In genomic region chr19:48332351-48332661, GRCh38 we compare ENCODE assay signal across 8 cellular contexts. TPM values are rescaled to one million over a fixed set of nuclear protein-coding genes. Genes with fewer than 3 reads are reported as not detected.
A peak's percentile ranks its signal among the peaks of the same experiment; 100 is the strongest.
DNase-seq lines count a peak whose midpoint lies in the region; ATAC-seq, FAIRE-seq and TF ChIP-seq lines count a peak whose summit lies in the region.

No MANE protein-coding gene starts in this region.

- TSS peak; percentile 12 for BruUV-seq in PC-3 (replicated peaks; lab: Mats Ljungman, UMichigan)

- no peak for TF ChIP-seq EP300 in ovary (IDR thresholded peaks at IDR 0.05)

- peak overlapping the region; percentile 49 for H2AFZ ChIP-seq in DND-41 (ENCODE audit: low read depth, low read length)
- H2AFZ ChIP-seq in PC-3 (ENCODE audit: low read length), result peak overlapping the region; percentile 36

- no peak for ATAC-seq in DND-41 (ENCODE audit: insufficient read depth, low read depth)
- ATAC-seq in PC-3, result no peak
- no peak for ATAC-seq in pancreas
- ATAC-seq in sciatic nerve, result no peak

- H3K9me3 ChIP-seq in DND-41 (ENCODE audit: insufficient read depth, low read length, severe bottlenecking), result no peaks in the 10 kb centered on the region
- no peaks in the 10 kb centered on the region for H3K9me3 ChIP-seq in PC-3 (ENCODE audit: low read length)
- no peaks in the 10 kb centered on the region for H3K9me3 ChIP-seq in pancreas
- no peaks in the 10 kb centered on the region for H3K9me3 ChIP-seq in ovary

- CTCF ChIA-PET in PC-3 (lab: Charles Lee), result interaction anchor here (0.5 to 2.6 kb wide), 8 partner anchors 9 to 372 kb away, joined by 3 to 38 read pairs (median 6); a partner anchor contains a TSS

- H3F3A ChIP-seq in PC-3 (ENCODE audit: low read length, unreplicated experiment), result no peaks in the 10 kb centered on the region

- peak overlapping the region; percentile 55 for H3K27ac ChIP-seq in DND-41 (ENCODE audit: low read length)
- H3K27ac ChIP-seq in PC-3 (ENCODE audit: low read length), result 0 out of 2 replicates have a peak overlapping the region, but pooled peaks have one; percentile 20
- H3K27ac ChIP-seq in pancreas, result peak overlapping the region; percentile 72 to 96 (median 92)
- H3K27ac ChIP-seq in ovary, result peak overlapping the region in 1 of 2 donors; percentile 79

- no peaks in the 10 kb centered on the region for H4K20me1 ChIP-seq in DND-41 (ENCODE audit: insufficient read depth, low read length)
- no peaks in the 10 kb centered on the region for H4K20me1 ChIP-seq in PC-3 (ENCODE audit: low read length)

- H3K36me3 ChIP-seq in DND-41 (ENCODE audit: insufficient read depth, low read length), result no peaks in the 10 kb centered on the region
- no peaks in the 10 kb centered on the region for H3K36me3 ChIP-seq in PC-3 (ENCODE audit: low read depth, low read length)
- H3K36me3 ChIP-seq in pancreas, result no peaks in the 10 kb centered on the region
- H3K36me3 ChIP-seq in ovary, result no peaks in the 10 kb centered on the region

- intact Hi-C loops in PC-3 (cut with micrococcal nuclease), result loop anchor here (2.0 kb wide), 1 partner anchor 66 kb away; no protein-coding TSS in a partner anchor
- intact Hi-C loops in pancreas (cut with DNase I), result no loop called here
- intact Hi-C loops in ovary (cut with DNase I), result no loop called here
- intact Hi-C loops in sciatic nerve (cut with DNase I), result no loop called here

- H3K4me1 ChIP-seq in DND-41 (ENCODE audit: insufficient read depth, low read length), result peaks cover 51% of the 10 kb centered on the region
- H3K4me1 ChIP-seq in PC-3 (ENCODE audit: insufficient read depth, low read length), result peaks cover 13% of the 10 kb centered on the region
- H3K4me1 ChIP-seq in pancreas, result peaks cover 0 to 24% (median 8%) of the 10 kb centered on the region in 3 donors
- peaks cover 8% of the 10 kb centered on the region for H3K4me1 ChIP-seq in ovary (ENCODE audit: insufficient read depth)

- FAIRE-seq in pancreas (lab: Jason Lieb, UNC), result no peak

- WGBS in pancreas, 2 donors, result 4 to 8% methylated on average over 6 of the region's 6 CpGs
- 26 to 40% (median 27%) methylated on average over 6 of the region's 6 CpGs for WGBS in ovary, 3 donors

- TF ChIP-seq CTCF in DND-41 (IDR thresholded peaks at IDR 0.05; ENCODE audit: borderline replicate concordance, extremely low read depth, low read length, poor library complexity, severe bottlenecking) (no peak), PC-3 (conservative IDR thresholded peaks at IDR 0.05; ENCODE audit: low read depth, low read length) (no peak), epithelial cell of esophagus (IDR thresholded peaks at IDR 0.05; ENCODE audit: insufficient read depth, low read depth, low read length, missing control alignments) (no peak), pancreas (IDR thresholded peaks at IDR 0.05) (no peak), ovary (IDR thresholded peaks at IDR 0.05) (no peak)

- no peaks in the 10 kb centered on the region for H3K9me2 ChIP-seq in PC-3 (replicated peaks; ENCODE audit: low read length)

- POLR2A ChIA-PET in PC-3 (lab: Charles Lee; ENCODE audit: unreplicated experiment), result interaction anchor here (0.6 to 1.4 kb wide), 4 partner anchors 9 to 32 kb away, joined by 3 to 11 read pairs (median 4); partner anchors contain the start of genes SYNGR4 and TMEM143

- H3K4me2 ChIP-seq in DND-41 (ENCODE audit: insufficient read depth, low read length) (peak overlapping the region; percentile 85), PC-3 (ENCODE audit: low read length) (peak overlapping the region; percentile 90)

- H3K4me3 ChIP-seq in DND-41 (ENCODE audit: low read depth in 1 of 2, low read length in 2 of 2) (peak overlapping the region in 1 of 2 experiments; percentile 45; a peak in 2 of 4 replicates), PC-3 (ENCODE audit: low read length) (peak overlapping the region; percentile 55), epithelial cell of esophagus (ENCODE audit: low read length) (peak overlapping the region; percentile 37), pancreas (peak overlapping the region in 2 of 4 donors; percentile 4 to 52), ovary (no peak overlapping the region)

- H3K9ac ChIP-seq in DND-41 (ENCODE audit: low read depth, low read length) (peak overlapping the region; percentile 30), PC-3 (ENCODE audit: low read length) (no peak overlapping the region)

- H3K27me3 ChIP-seq in DND-41 (ENCODE audit: insufficient read depth, low read length, poor library complexity) (no peaks in the 10 kb centered on the region), PC-3 (ENCODE audit: low read length) (no peaks in the 10 kb centered on the region), pancreas (no peaks in the 10 kb centered on the region), ovary (no peaks in the 10 kb centered on the region)

- H3K79me2 ChIP-seq in DND-41 (ENCODE audit: insufficient read depth, low read length) (no peaks in the 10 kb centered on the region; the same call in 1 of the 2 replicates), PC-3 (ENCODE audit: low read length) (no peaks in the 10 kb centered on the region)

- TF ChIP-seq POLR2A in ovary (IDR thresholded peaks at IDR 0.05), result no peak

- DNase-seq in DND-41 (no peak), PC-3 (no peak), epithelial cell of esophagus (ENCODE audit: low read depth) (no peak), pancreas (no peak), NCI-H2107 (lab: John Stamatoyannopoulos, UW) (no peak), AG08396 (ENCODE audit: low spot score) (no peak), ovary (no peak), sciatic nerve (ENCODE audit: low spot score) (no peak)

RNA-seq across cellular contexts. Expression of gene EMP3, which starts 7.0 kb away (rescaled TPM):
- total RNA-seq in PC-3 (2014; rRNA removed) (31.9 and 38.1 TPM in 2 replicates), pancreas (10 to 100 TPM in 2 of 6 donors, 1 to 10 TPM in 4; 2.5 to 14.9 (median 6.4) TPM), ovary (100 to 1,000 TPM in 5 of 7 donors, 10 to 100 TPM in 2; 23.2 to 148 (median 120) TPM), sciatic nerve (119 TPM)
- polyA plus RNA-seq in pancreas (10 to 100 TPM; 17.6 to 23.8 TPM), ovary (100 to 1,000 TPM in 1 of 2 donors, 10 to 100 TPM in 1; 92.5 to 163 TPM)

RNA-seq across cellular contexts. Expression of gene TMEM143, which starts 31.4 kb away (rescaled TPM):
- total RNA-seq in PC-3 (2014; rRNA removed) (1.3 and 7.1 TPM in 2 replicates), pancreas (1 to 10 TPM; 3.3 to 7.3 (median 4.4) TPM), ovary (1 to 10 TPM; 3.3 to 9.7 (median 7.7) TPM), sciatic nerve (11.2 TPM)
- polyA plus RNA-seq in pancreas (10 to 100 TPM in 1 of 2 donors, 1 to 10 TPM in 1; 8.0 to 11.2 TPM), ovary (1 to 10 TPM; 4.1 to 6.0 TPM)

RNA-seq across cellular contexts. Expression of gene SYNGR4, which starts 31.9 kb away (rescaled TPM):
- total RNA-seq in PC-3 (2014; rRNA removed), result not detected in 2 replicates
- total RNA-seq in pancreas, result 1 to 10 TPM in 1 of 6 donors, under 1 TPM in 3, not detected in 2; 0.19 to 1.1 (median 0.25) TPM
- 10 to 100 TPM in 1 of 2 donors, under 1 TPM in 1; 0.91 to 16.4 TPM for polyA plus RNA-seq in pancreas
- total RNA-seq in ovary, result not detected
- not detected for polyA plus RNA-seq in ovary
- not detected for total RNA-seq in sciatic nerve

RNA-seq across cellular contexts. Expression of gene KDELR1, which starts 59.0 kb away (rescaled TPM):
- 90.2 and 101 TPM in 2 replicates for total RNA-seq in PC-3 (2014; rRNA removed)
- total RNA-seq in pancreas, result 10 to 100 TPM; 58.7 to 99.0 (median 77.0) TPM
- 100 to 1,000 TPM in 1 of 2 donors, 10 to 100 TPM in 1; 85.4 to 113 TPM for polyA plus RNA-seq in pancreas
- total RNA-seq in ovary, result 100 to 1,000 TPM in 6 of 7 donors, 10 to 100 TPM in 1; 94.0 to 202 (median 170) TPM
- 100 to 1,000 TPM; 180 to 333 TPM for polyA plus RNA-seq in ovary
- total RNA-seq in sciatic nerve, result 104 TPM
